Comparison of ENCODE assay signal across 8 cellular contexts in genomic region chr10:127906548-127907377, GRCh38. TPM values are rescaled to one million over a fixed set of nuclear protein-coding genes. Genes with fewer than 3 reads are reported as not detected.
DNase-seq lines count a peak whose midpoint lies in the region; ATAC-seq and TF ChIP-seq lines count a peak whose summit lies in the region.

A gene with protein sequence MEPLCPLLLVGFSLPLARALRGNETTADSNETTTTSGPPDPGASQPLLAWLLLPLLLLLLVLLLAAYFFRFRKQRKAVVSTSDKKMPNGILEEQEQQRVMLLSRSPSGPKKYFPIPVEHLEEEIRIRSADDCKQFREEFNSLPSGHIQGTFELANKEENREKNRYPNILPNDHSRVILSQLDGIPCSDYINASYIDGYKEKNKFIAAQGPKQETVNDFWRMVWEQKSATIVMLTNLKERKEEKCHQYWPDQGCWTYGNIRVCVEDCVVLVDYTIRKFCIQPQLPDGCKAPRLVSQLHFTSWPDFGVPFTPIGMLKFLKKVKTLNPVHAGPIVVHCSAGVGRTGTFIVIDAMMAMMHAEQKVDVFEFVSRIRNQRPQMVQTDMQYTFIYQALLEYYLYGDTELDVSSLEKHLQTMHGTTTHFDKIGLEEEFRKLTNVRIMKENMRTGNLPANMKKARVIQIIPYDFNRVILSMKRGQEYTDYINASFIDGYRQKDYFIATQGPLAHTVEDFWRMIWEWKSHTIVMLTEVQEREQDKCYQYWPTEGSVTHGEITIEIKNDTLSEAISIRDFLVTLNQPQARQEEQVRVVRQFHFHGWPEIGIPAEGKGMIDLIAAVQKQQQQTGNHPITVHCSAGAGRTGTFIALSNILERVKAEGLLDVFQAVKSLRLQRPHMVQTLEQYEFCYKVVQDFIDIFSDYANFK (plus strand): TSS chr10:127907103. CDS start chr10:128040882, 133,779 bp downstream.

- H3K4me1 Mint-ChIP-seq in activated CD8-positive, alpha-beta memory T cell treated with anti-CD3 and anti-CD28 coated beads, Interleukin-2, amount 10 ng/mL, durations not matched to agents 7 days and 5 days, result no peaks in the 10 kb centered on the region
- peaks cover 44% of the 10 kb centered on the region for H3K4me1 Mint-ChIP-seq in endothelial cell (ENCODE audit: unreplicated experiment)

- no peaks in the 10 kb centered on the region for H3K36me3 Mint-ChIP-seq in activated CD8-positive, alpha-beta memory T cell treated with anti-CD3 and anti-CD28 coated beads, Interleukin-2, amount 10 ng/mL, durations not matched to agents 7 days and 5 days
- H3K36me3 Mint-ChIP-seq in endothelial cell (ENCODE audit: low read depth, unreplicated experiment), result peaks cover 24% of the 10 kb centered on the region

- CTCF ChIA-PET in activated CD8-positive, alpha-beta memory T cell treated with anti-CD3 and anti-CD28 coated beads, Interleukin-2, amount 10 ng/mL, durations not matched to agents 7 days and 5 days (lab: Charles Lee), result interaction anchor here (0.6 to 5.3 kb wide), 15 partner anchors 13 to 275 kb away, joined by 3 to 96 read pairs (median 4); no protein-coding TSS in a partner anchor

- peak; percentile 75 for ATAC-seq in HG02571 (IDR thresholded peaks at IDR 0.05; ENCODE audit: unreplicated experiment)
- peak; percentile 97 for ATAC-seq in activated CD8-positive, alpha-beta memory T cell treated with anti-CD3 and anti-CD28 coated beads, Interleukin-2, amount 10 ng/mL, durations not matched to agents 7 days and 5 days

- peaks cover 53% of the 10 kb centered on the region for H3K27me3 Mint-ChIP-seq in activated CD8-positive, alpha-beta memory T cell treated with anti-CD3 and anti-CD28 coated beads, Interleukin-2, amount 10 ng/mL, durations not matched to agents 7 days and 5 days
- H3K27me3 Mint-ChIP-seq in endothelial cell (ENCODE audit: unreplicated experiment), result peaks cover 12% of the 10 kb centered on the region

- no peak within 1 kb of the TSS for H3K4me3 Mint-ChIP-seq in activated CD8-positive, alpha-beta memory T cell treated with anti-CD3 and anti-CD28 coated beads, Interleukin-2, amount 10 ng/mL, durations not matched to agents 7 days and 5 days
- H3K4me3 Mint-ChIP-seq in endothelial cell (ENCODE audit: unreplicated experiment), result peak within 1 kb of the TSS; percentile 88

- H3K27ac Mint-ChIP-seq in activated CD8-positive, alpha-beta memory T cell treated with anti-CD3 and anti-CD28 coated beads, Interleukin-2, amount 10 ng/mL, durations not matched to agents 7 days and 5 days, result no peak within 1 kb of the TSS
- no peak within 1 kb of the TSS for H3K27ac Mint-ChIP-seq in endothelial cell (ENCODE audit: unreplicated experiment)

- DNase-seq in NCI-H1105 (lab: John Stamatoyannopoulos, UW) (peak; percentile 45), endothelial cell (ENCODE audit: low spot score) (peak; percentile 87), mucosa of gallbladder (ENCODE audit: low spot score) (peak; percentile 66), DMS79 (lab: John Stamatoyannopoulos, UW) (no peak)
- peak; percentile 58 for DNase-seq in activated CD8-positive, alpha-beta memory T cell treated with anti-CD3 and anti-CD28 coated beads, Interleukin-2, amount 10 ng/mL, durations not matched to agents 7 days and 5 days
- DNase-seq in stimulated activated CD8-positive, alpha-beta memory T cell treated with anti-CD3 and anti-CD28 coated beads, Interleukin-2, amount 100 ng/mL, for 48 hours (ENCODE audit: low read depth in 2 of 2), result peak; percentile 52 to 68

- peak; percentile 53 for TF ChIP-seq CTCF in GM12873 (IDR thresholded peaks at IDR 0.05; ENCODE audit: insufficient read depth, low read depth, low read length, missing control alignments)
- peak; percentile 84 for TF ChIP-seq CTCF in endothelial cell (IDR thresholded peaks at IDR 0.05; ENCODE audit: unreplicated experiment)

- H3K9me3 Mint-ChIP-seq in activated CD8-positive, alpha-beta memory T cell treated with anti-CD3 and anti-CD28 coated beads, Interleukin-2, amount 10 ng/mL, durations not matched to agents 7 days and 5 days (ENCODE audit: low read depth), result no peaks in the 10 kb centered on the region
- no peaks in the 10 kb centered on the region for H3K9me3 Mint-ChIP-seq in endothelial cell (ENCODE audit: unreplicated experiment)

RNA-seq across cellular contexts. Expression of the gene that starts here (rescaled TPM):
- total RNA-seq in activated CD8-positive, alpha-beta memory T cell treated with anti-CD3 and anti-CD28 coated beads, Interleukin-2, amount 10 ng/mL, durations not matched to agents 7 days and 5 days, result 10 to 100 TPM; 16.5 to 27.1 TPM
- 117 TPM for total RNA-seq in endothelial cell (ENCODE audit: unreplicated experiment)
- 25.1 TPM for total RNA-seq in mucosa of gallbladder
